14 cellular contexts compared by ENCODE assay signal in the genomic region with DNA sequence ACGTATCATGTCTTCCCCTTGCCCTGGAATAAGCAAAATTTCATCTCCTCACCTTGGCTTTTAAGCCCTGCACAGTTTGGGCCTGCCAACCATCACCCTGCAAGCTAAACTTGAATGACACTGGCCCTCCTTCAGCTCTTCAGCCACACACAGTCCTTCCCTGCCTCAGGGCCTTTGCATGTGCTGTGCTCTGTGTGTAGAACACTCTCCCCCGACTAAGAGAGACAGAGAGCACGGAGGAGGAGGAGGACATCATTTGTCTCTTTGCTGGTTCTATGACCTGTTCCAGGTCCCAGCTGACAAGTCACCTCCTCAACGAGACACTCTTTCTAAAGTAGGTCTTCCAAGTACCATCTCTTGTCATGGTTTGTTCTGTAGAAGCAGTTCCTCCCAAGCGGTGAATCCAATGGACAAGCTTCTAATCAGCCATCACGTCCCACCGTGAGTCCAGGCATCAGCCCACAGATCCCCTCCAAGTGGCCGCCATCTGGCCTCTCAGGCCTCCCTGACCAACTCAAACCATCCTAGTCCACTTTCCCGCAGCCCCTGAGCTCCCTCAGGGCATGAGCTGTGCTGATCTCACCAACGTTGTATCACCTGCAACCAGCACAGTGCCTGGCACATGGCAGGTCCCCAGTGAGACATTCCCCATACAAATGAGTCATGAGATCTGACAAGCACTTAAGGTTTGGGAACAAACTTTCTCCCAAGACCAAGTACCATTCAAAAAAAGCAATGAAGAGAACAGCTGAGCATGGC. TPM values are rescaled to one million over a fixed set of nuclear protein-coding genes. Genes with fewer than 3 reads are reported as not detected.
DNase-seq lines count a peak whose midpoint lies in the region; ATAC-seq, FAIRE-seq and TF ChIP-seq lines count a peak whose summit lies in the region.
"Had no signal": no experiment of that assay in that cellular context is flagged by ENCODE, and none has a peak within 500 bp of the region (broad histone marks: within the 10 kb centered on the region; RNA-seq: fewer than 3 reads in every experiment).

No MANE protein-coding gene starts in this region.

- peaks cover 67% of the 10 kb centered on the region for H3K4me1 Mint-ChIP-seq in activated T-helper 1 cell treated with anti-CD3 and anti-CD28 coated beads, Interleukin-12 subunit alpha, Interleukin-12 subunit beta, Interleukin-2, Interleukin-4 antibody, amounts not matched to agents 30 ng/mL and 10 ng/mL and 1 ng/mL, durations not matched to agents 14 hours and 24 hours and 36 hours (ENCODE audit: low read depth)
- H3K4me1 Mint-ChIP-seq in mesothelial cell of epicardium (peaks cover 54% of the 10 kb centered on the region), Calu3 (ENCODE audit: low read depth, unreplicated experiment) (no peaks in the 10 kb centered on the region)

- H3K4me3 Mint-ChIP-seq in activated T-helper 1 cell treated with anti-CD3 and anti-CD28 coated beads, Interleukin-12 subunit alpha, Interleukin-12 subunit beta, Interleukin-2, Interleukin-4 antibody, amounts not matched to agents 30 ng/mL and 10 ng/mL and 1 ng/mL, durations not matched to agents 14 hours and 24 hours and 36 hours: peak overlapping the region; percentile 35
- H3K4me3 Mint-ChIP-seq in mesothelial cell of epicardium (no peak overlapping the region), Calu3 (ENCODE audit: low read depth, unreplicated experiment) (no peak overlapping the region)
- H3K4me3 Mint-ChIP-seq: nephron progenitor cell had no signal

- no peaks in the 10 kb centered on the region for H3K9me3 Mint-ChIP-seq in activated T-helper 1 cell treated with anti-CD3 and anti-CD28 coated beads, Interleukin-12 subunit alpha, Interleukin-12 subunit beta, Interleukin-2, Interleukin-4 antibody, amounts not matched to agents 30 ng/mL and 10 ng/mL and 1 ng/mL, durations not matched to agents 14 hours and 24 hours and 36 hours
- H3K9me3 Mint-ChIP-seq in mesothelial cell of epicardium (no peaks in the 10 kb centered on the region), Calu3 (ENCODE audit: low read depth, unreplicated experiment) (no peaks in the 10 kb centered on the region)
- H3K9me3 Mint-ChIP-seq: nephron progenitor cell had no signal

- ATAC-seq in GM19452 (IDR thresholded peaks at IDR 0.05; ENCODE audit: unreplicated experiment) (no peak), HG03196 (IDR thresholded peaks at IDR 0.05; ENCODE audit: unreplicated experiment) (no peak)
- ATAC-seq: left ventricle myocardium superior had no signal

- H3K27me3 Mint-ChIP-seq in activated T-helper 1 cell treated with anti-CD3 and anti-CD28 coated beads, Interleukin-12 subunit alpha, Interleukin-12 subunit beta, Interleukin-2, Interleukin-4 antibody, amounts not matched to agents 30 ng/mL and 10 ng/mL and 1 ng/mL, durations not matched to agents 14 hours and 24 hours and 36 hours (ENCODE audit: insufficient read depth): no peaks in the 10 kb centered on the region
- H3K27me3 Mint-ChIP-seq in mesothelial cell of epicardium (ENCODE audit: low read depth) (no peaks in the 10 kb centered on the region), Calu3 (ENCODE audit: unreplicated experiment) (no peaks in the 10 kb centered on the region)

- no peak for FAIRE-seq in GM12891 (lab: Jason Lieb, UNC)

- CTCF ChIA-PET in Calu3 (lab: Charles Lee): interaction anchor here (1.0 kb wide), 1 partner anchor 19 kb away, joined by 3 read pairs; no protein-coding TSS in a partner anchor

- intact Hi-C loops in activated T-helper 1 cell treated with anti-CD3 and anti-CD28 coated beads, Interleukin-12 subunit alpha, Interleukin-12 subunit beta, Interleukin-2, Interleukin-4 antibody, amounts not matched to agents 30 ng/mL and 10 ng/mL and 1 ng/mL, durations not matched to agents 14 hours and 24 hours and 36 hours (cut with micrococcal nuclease): loop anchor here (1.0 kb wide), 4 partner anchors 12 to 32 kb away; no protein-coding TSS in a partner anchor
- intact Hi-C loops in Calu3 (cut with micrococcal nuclease; ENCODE audit: unreplicated experiment): no loop called here

- no TSS peak for BruUV-seq in Calu3 (replicated peaks; lab: Mats Ljungman, UMichigan)

- peak; percentile 59 for DNase-seq in stimulated activated CD4-positive, alpha-beta T cell treated with anti-CD3 and anti-CD28 coated beads, Interleukin-15, amount 100 ng/mL, for 24 hours
- DNase-seq in stimulated activated CD4-positive, alpha-beta T cell treated with anti-CD3 and anti-CD28 coated beads, Interleukin-12 subunit alpha, Interleukin-12 subunit beta, amount 100 ng/mL, for 4 hours: no peak
- no peak for DNase-seq in activated T-helper 1 cell treated with anti-CD3 and anti-CD28 coated beads, Interleukin-12 subunit alpha, Interleukin-12 subunit beta, Interleukin-2, Interleukin-4 antibody, amounts not matched to agents 30 ng/mL and 10 ng/mL and 1 ng/mL, durations not matched to agents 14 hours and 24 hours and 36 hours (ENCODE audit: low spot score)
- DNase-seq in mesothelial cell of epicardium (ENCODE audit: low spot score in 2 of 2, unreplicated experiment in 2 of 2) (no peak), Calu3 (no peak), GM12891 (ENCODE audit: insufficient read length, low spot score) (no peak)
- DNase-seq: AML-193, KBM-7, left ventricle myocardium superior, NCI-H2227 treated with DMSO at 0.1 percent for 48 hours, nephron progenitor cell, SHP77 had no signal

- no peak for TF ChIP-seq POLR2A in GM12891 (IDR thresholded peaks at IDR 0.05; ENCODE audit: low read depth, low read length)

- TF ChIP-seq CTCF in mesothelial cell of epicardium (IDR thresholded peaks at IDR 0.05; ENCODE audit: unreplicated experiment) (no peak), Calu3 (IDR thresholded peaks at IDR 0.05; ENCODE audit: unreplicated experiment) (no peak)

- peak overlapping the region; percentile 73 for H3K27ac Mint-ChIP-seq in activated T-helper 1 cell treated with anti-CD3 and anti-CD28 coated beads, Interleukin-12 subunit alpha, Interleukin-12 subunit beta, Interleukin-2, Interleukin-4 antibody, amounts not matched to agents 30 ng/mL and 10 ng/mL and 1 ng/mL, durations not matched to agents 14 hours and 24 hours and 36 hours
- H3K27ac Mint-ChIP-seq in mesothelial cell of epicardium: peak overlapping the region; percentile 79
- H3K27ac Mint-ChIP-seq in Calu3 (ENCODE audit: unreplicated experiment): no peak overlapping the region
- H3K27ac Mint-ChIP-seq: nephron progenitor cell had no signal

- peaks cover 75% of the 10 kb centered on the region for H3K36me3 Mint-ChIP-seq in activated T-helper 1 cell treated with anti-CD3 and anti-CD28 coated beads, Interleukin-12 subunit alpha, Interleukin-12 subunit beta, Interleukin-2, Interleukin-4 antibody, amounts not matched to agents 30 ng/mL and 10 ng/mL and 1 ng/mL, durations not matched to agents 14 hours and 24 hours and 36 hours (ENCODE audit: low read depth)
- peaks cover 24% of the 10 kb centered on the region for H3K36me3 Mint-ChIP-seq in mesothelial cell of epicardium
- H3K36me3 Mint-ChIP-seq in Calu3 (ENCODE audit: insufficient read depth, unreplicated experiment): peaks cover 10% of the 10 kb centered on the region

TF ChIP-seq in GM12891, 5 proteins besides CTCF, POLR2A, EP300 and RAD21:
- TF ChIP-seq PAX5 (IDR thresholded peaks at IDR 0.05; ENCODE audit: insufficient read depth, low read length, severe bottlenecking) (no peak), POLR2AphosphoS5 (IDR thresholded peaks at IDR 0.05; ENCODE audit: low read depth, low read length) (no peak), TAF1 (IDR thresholded peaks at IDR 0.05; ENCODE audit: low read depth, low read length) (no peak), SPI1 (IDR thresholded peaks at IDR 0.05; ENCODE audit: low read depth, low read length) (no peak), POU2F2 (IDR thresholded peaks at IDR 0.05; ENCODE audit: low read depth, low read length) (no peak)

RNA-seq across cellular contexts. Expression of gene NFATC2, which starts 30.5 kb away (rescaled TPM):
- 84.0 and 86.4 TPM in 2 replicates for total RNA-seq in activated T-helper 1 cell treated with anti-CD3 and anti-CD28 coated beads, Interleukin-12 subunit alpha, Interleukin-12 subunit beta, Interleukin-2, Interleukin-4 antibody, amounts not matched to agents 30 ng/mL and 10 ng/mL and 1 ng/mL, durations not matched to agents 14 hours and 24 hours and 36 hours
- 13.1 to 14.0 TPM (median 14.0 TPM) in 3 replicates for total RNA-seq in mesothelial cell of epicardium
- total RNA-seq in Calu3 (2022): 14.2 and 15.8 TPM in 2 replicates
- 0.39 TPM for polyA plus RNA-seq in GM12891 (2012; ENCODE audit: low read depth, missing spikeins)
